10 cellular contexts compared by ENCODE assay signal in the genomic region with DNA sequence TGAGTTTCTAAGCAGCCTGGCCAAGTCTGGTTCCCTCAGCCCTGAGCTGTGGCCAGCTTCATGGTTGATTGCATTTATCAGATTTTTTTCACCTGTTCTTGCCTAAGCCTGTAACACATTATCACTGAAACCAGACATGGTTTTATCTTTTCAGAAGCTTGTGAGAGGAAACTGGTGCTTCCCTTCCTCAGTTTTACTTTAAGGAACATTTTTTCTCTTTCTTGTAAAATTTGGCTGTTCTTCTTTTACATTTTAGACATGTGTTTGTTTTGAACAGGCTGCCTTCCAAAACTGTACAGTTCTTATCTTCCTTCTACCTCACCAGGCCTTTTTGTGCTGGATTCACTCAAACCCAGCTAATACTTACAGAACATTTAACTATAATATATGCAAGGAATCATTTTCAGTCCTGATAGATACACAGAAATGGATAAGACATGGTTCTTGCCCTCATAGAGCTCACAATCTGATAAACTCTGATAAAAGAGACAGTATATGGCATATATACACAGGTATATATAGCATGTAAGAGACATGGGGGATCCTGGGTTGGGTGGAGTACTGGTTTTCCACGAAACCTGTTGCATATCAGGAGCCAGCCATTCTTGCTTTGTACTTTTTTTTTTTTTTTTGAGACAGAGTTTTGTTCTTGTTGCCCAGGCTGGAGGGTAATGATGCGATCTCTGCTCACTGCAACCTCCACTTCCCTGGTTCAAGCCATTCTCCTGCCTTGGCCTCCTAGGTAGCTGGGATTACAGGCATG.
DNase-seq lines count a peak whose midpoint lies in the region; ATAC-seq and TF ChIP-seq lines count a peak whose summit lies in the region.
"Had no signal": no experiment of that assay in that cellular context is flagged by ENCODE, and none has a peak within 500 bp of the region (broad histone marks: within the 10 kb centered on the region; RNA-seq: fewer than 3 reads in every experiment).

No MANE protein-coding gene starts in this region.

- ATAC-seq in GM18511 (IDR thresholded peaks at IDR 0.05; ENCODE audit: unreplicated experiment) (peak; percentile 93), HG02610 (IDR thresholded peaks at IDR 0.05; ENCODE audit: unreplicated experiment) (peak; percentile 60), SK-N-SH treated with all-trans-retinoic acid at 6 μM for 48 hours (no peak), HG03342 (IDR thresholded peaks at IDR 0.05; ENCODE audit: unreplicated experiment) (no peak)
- ATAC-seq: activated CD8-positive, alpha-beta T cell treated with anti-CD3 and anti-CD28 coated beads for 36 hours; naive thymus-derived CD8-positive, alpha-beta T cell had no signal

- peaks cover 24% of the 10 kb centered on the region for H3K36me3 Mint-ChIP-seq in nephron (ENCODE audit: low read depth)
- H3K36me3 Mint-ChIP-seq: naive thymus-derived CD8-positive, alpha-beta T cell had no signal

- H3K9me3 Mint-ChIP-seq in nephron = no peaks in the 10 kb centered on the region
- H3K9me3 Mint-ChIP-seq: naive thymus-derived CD8-positive, alpha-beta T cell had no signal

- peaks cover 41% of the 10 kb centered on the region for H3K4me1 Mint-ChIP-seq in nephron

- no peak overlapping the region for H3K4me3 Mint-ChIP-seq in nephron
- H3K4me3 Mint-ChIP-seq: activated CD8-positive, alpha-beta T cell treated with anti-CD3 and anti-CD28 coated beads for 36 hours; naive thymus-derived CD8-positive, alpha-beta T cell had no signal

- H3K27me3 Mint-ChIP-seq in nephron (ENCODE audit: low read depth) = no peaks in the 10 kb centered on the region
- H3K27me3 Mint-ChIP-seq: activated CD8-positive, alpha-beta T cell treated with anti-CD3 and anti-CD28 coated beads for 36 hours; naive thymus-derived CD8-positive, alpha-beta T cell had no signal

- TF ChIP-seq CTCF in nephron (IDR thresholded peaks at IDR 0.05; ENCODE audit: unreplicated experiment in 3 of 3) = no peak

- peak overlapping the region; percentile 44 to 85 (median 66) for H3K27ac Mint-ChIP-seq in nephron
- H3K27ac Mint-ChIP-seq: activated CD8-positive, alpha-beta T cell treated with anti-CD3 and anti-CD28 coated beads for 36 hours had no signal

- DNase-seq in NCI-H1436 treated with DMSO at 0.1 percent for 48 hours (lab: John Stamatoyannopoulos, UW) (no peak), NCI-H1694 treated with DMSO at 0.1 percent for 48 hours (lab: John Stamatoyannopoulos, UW) (no peak)
- no peak for DNase-seq in activated naive CD4-positive, alpha-beta T cell treated with Interleukin-2 at 50 U/mL for 16 hours
- DNase-seq: activated CD8-positive, alpha-beta T cell treated with anti-CD3 and anti-CD28 coated beads for 36 hours; naive thymus-derived CD8-positive, alpha-beta T cell had no signal

TF ChIP-seq in SK-N-SH treated with all-trans-retinoic acid at 6 μM for 48 hours, 23 proteins besides CTCF, POLR2A, EP300 and RAD21:
- peak; percentile 32; the same call in 1 of the 2 replicates for TF ChIP-seq TCF4 (CRISPR knock-in tag; IDR thresholded peaks at IDR 0.05; ENCODE audit: borderline replicate concordance)
- TF ChIP-seq, protein P1, sequence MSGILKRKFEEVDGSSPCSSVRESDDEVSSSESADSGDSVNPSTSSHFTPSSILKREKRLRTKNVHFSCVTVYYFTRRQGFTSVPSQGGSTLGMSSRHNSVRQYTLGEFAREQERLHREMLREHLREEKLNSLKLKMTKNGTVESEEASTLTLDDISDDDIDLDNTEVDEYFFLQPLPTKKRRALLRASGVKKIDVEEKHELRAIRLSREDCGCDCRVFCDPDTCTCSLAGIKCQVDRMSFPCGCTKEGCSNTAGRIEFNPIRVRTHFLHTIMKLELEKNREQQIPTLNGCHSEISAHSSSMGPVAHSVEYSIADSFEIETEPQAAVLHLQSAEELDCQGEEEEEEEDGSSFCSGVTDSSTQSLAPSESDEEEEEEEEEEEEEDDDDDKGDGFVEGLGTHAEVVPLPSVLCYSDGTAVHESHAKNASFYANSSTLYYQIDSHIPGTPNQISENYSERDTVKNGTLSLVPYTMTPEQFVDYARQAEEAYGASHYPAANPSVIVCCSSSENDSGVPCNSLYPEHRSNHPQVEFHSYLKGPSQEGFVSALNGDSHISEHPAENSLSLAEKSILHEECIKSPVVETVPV (CRISPR knock-in tag; IDR thresholded peaks at IDR 0.05) = no peak
TF ChIP-seq in SK-N-SH treated with all-trans-retinoic acid at 6 μM for 48 hours: peak in this region for 1.

Comparison
In these comparisons a context has a peak if more than half of its experiments do, and no peak if none do; other contexts are left out.
1. ATAC-seq: peak in GM18511 (single experiment) and HG02610 (single experiment); none in SK-N-SH treated with all-trans-retinoic acid at 6 μM for 48 hours (single experiment) and HG03342 (single experiment).